In genomic region chr1:119966020-119966419, GRCh38 we compare ENCODE assay signal across 1 cellular context.
TF ChIP-seq lines count a peak whose summit lies in the region.

No MANE protein-coding gene starts in this region.

TF ChIP-seq in IMR-90, 13 proteins besides CTCF, POLR2A, EP300 and RAD21:
- TF ChIP-seq BHLHE40 (IDR thresholded peaks at IDR 0.05; ENCODE audit: low read depth, low read length), result no peak
- TF ChIP-seq MXI1 (IDR thresholded peaks at IDR 0.05; ENCODE audit: borderline replicate concordance, low read depth, low read length), result no peak
- no peak for TF ChIP-seq MAZ (IDR thresholded peaks at IDR 0.05; ENCODE audit: borderline replicate concordance, low read depth, low read length)
- no peak; the same call in 1 of the 2 replicates for TF ChIP-seq FOS (IDR thresholded peaks at IDR 0.05; ENCODE audit: low read depth, low read length)
- TF ChIP-seq CEBPB (IDR thresholded peaks at IDR 0.05; ENCODE audit: low read depth, low read length), result peak; percentile 77
